Comparison of ENCODE assay signal across 8 cellular contexts in the genomic region with DNA sequence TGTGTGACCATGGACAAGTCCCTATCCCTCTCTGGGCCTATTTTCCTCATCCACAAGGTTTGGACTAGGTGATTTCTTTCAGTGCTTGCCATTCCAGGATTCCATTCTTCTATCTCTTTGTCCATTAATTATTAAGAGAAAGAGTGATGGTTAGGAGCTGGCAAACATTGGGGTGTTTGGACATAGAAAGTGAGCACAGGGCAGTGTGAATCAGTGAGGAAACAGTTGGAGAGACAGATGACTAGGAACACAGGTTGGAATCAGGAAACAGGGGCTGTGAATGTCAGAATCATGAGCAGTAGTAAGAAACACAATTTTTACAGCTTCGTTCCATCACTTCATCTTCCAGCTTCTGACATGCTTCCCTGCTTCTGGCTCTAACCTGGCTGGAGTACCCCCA.
"Had no signal": no experiment of that assay in that cellular context is flagged by ENCODE, and none has a peak within 500 bp of the region (broad histone marks: within the 10 kb centered on the region; RNA-seq: fewer than 3 reads in every experiment).

No MANE protein-coding gene starts in this region.

- H3K4me3 ChIP-seq: GM12878 had no signal

- DNase-seq: GDM1, GF-D8 had no signal

- ATAC-seq: GM12878 had no signal

- FAIRE-seq: G401.6, GM12878, GM12891, GM12892, GM18507, GM19239 had no signal
